In the genomic region with DNA sequence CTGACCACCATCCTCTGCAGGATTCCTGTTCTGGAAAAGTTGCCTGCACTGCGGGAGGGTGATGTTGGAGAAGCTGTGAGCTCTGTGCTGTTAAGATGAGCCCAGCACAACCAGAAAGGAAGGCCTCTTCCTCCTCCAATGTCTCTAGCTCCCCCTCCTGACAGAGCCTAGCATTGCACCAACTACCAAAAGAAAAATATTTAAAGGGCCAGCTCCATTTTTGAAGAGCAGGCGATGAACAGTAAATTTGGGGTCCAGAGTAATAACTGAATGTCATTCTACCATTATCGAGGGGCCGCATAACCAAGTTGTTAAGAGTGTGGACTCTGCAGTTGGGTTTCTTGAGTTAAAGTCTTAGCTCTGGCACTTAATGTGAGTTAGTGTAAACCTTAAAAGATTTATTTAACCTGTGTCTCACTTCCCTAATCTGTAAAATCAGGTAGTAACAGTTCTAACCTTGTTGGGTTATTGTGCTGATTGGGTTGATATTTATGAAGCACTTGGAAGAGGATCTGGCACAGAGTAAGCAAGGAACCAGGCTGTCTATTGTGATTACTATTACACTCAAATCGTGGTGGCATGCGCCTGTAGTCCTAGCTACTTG, we compare ENCODE assay signal across 9 cellular contexts. TPM values are rescaled to one million over a fixed set of nuclear protein-coding genes. Genes with fewer than 3 reads are reported as not detected.
DNase-seq lines count a peak whose midpoint lies in the region; ATAC-seq, FAIRE-seq and TF ChIP-seq lines count a peak whose summit lies in the region.
"Had no signal": no experiment of that assay in that cellular context is flagged by ENCODE, and none has a peak within 500 bp of the region (broad histone marks: within the 10 kb centered on the region; RNA-seq: fewer than 3 reads in every experiment).

No MANE protein-coding gene starts in this region.

- 37% methylated on average over 6 of the region's 6 CpGs for WGBS in hepatocyte (ENCODE audit: low lambda C conversion rate, missing lambda C conversion rate)
- 35 to 38% (median 37%) methylated on average over 6 of the region's 6 CpGs for WGBS in small intestine, 3 donors

- no peaks in the 10 kb centered on the region for H3K9me2 ChIP-seq in GM23338 (ENCODE audit: insufficient read depth)
- no peaks in the 10 kb centered on the region for H3K9me2 ChIP-seq in hepatocyte (replicated peaks; ENCODE audit: insufficient read depth)

- peak; percentile 90 to 96 for TF ChIP-seq CTCF in GM23338 (conservative IDR thresholded peaks at IDR 0.05; ENCODE audit: low read depth in 2 of 2)
- TF ChIP-seq CTCF in ascending aorta (IDR thresholded peaks at IDR 0.05): peak; percentile 74 to 88 (median 77)
- peak; percentile 89 for TF ChIP-seq CTCF in hepatocyte (IDR thresholded peaks at IDR 0.05; ENCODE audit: poor library complexity)

- H3K79me2 ChIP-seq in GM23338 (replicated peaks; ENCODE audit: insufficient read depth) (no peaks in the 10 kb centered on the region), hepatocyte (no peaks in the 10 kb centered on the region)

- H3K4me1 ChIP-seq in GM23338 (ENCODE audit: insufficient read depth): peaks cover 4% of the 10 kb centered on the region; the same call in 1 of the 2 replicates
- H3K4me1 ChIP-seq in ascending aorta: no peaks in the 10 kb centered on the region
- H3K4me1 ChIP-seq in hepatocyte (ENCODE audit: insufficient read depth): no peaks in the 10 kb centered on the region
- H3K4me1 ChIP-seq in small intestine (ENCODE audit: control insufficient read depth in 2 of 2, insufficient read depth in 1 of 2, low read depth in 1 of 2, low read length in 1 of 2): no peaks in the 10 kb centered on the region

- no peak overlapping the region for H3K27ac Mint-ChIP-seq in GM23338

- H4K20me1 ChIP-seq in GM23338 (replicated peaks; ENCODE audit: insufficient read depth) (no peaks in the 10 kb centered on the region; the same call in 1 of the 2 replicates), hepatocyte (ENCODE audit: insufficient read depth, poor library complexity, severe bottlenecking) (no peaks in the 10 kb centered on the region)

- no peak for FAIRE-seq in small intestine (lab: Jason Lieb, UNC)

- H3K27me3 ChIP-seq in GM23338 (ENCODE audit: insufficient read depth) (no peaks in the 10 kb centered on the region), ascending aorta (no peaks in the 10 kb centered on the region), hepatocyte (no peaks in the 10 kb centered on the region), small intestine (ENCODE audit: control insufficient read depth in 2 of 2, insufficient read depth in 2 of 2, low read length in 2 of 2) (no peaks in the 10 kb centered on the region)

- H3K27me3 Mint-ChIP-seq in GM23338 (ENCODE audit: insufficient read depth, low read depth, poor library complexity): peaks cover 2% of the 10 kb centered on the region

- H3K4me3 ChIP-seq in GM23338: no peak overlapping the region
- no peak overlapping the region for H3K4me3 ChIP-seq in ascending aorta
- no peak overlapping the region for H3K4me3 ChIP-seq in hepatocyte
- no peak overlapping the region for H3K4me3 ChIP-seq in small intestine (ENCODE audit: low read depth in 1 of 2, low read length in 2 of 2)

- H3K4me2 ChIP-seq in GM23338 (no peak overlapping the region), hepatocyte (no peak overlapping the region)

- no peak overlapping the region for H2AFZ ChIP-seq in GM23338
- H2AFZ ChIP-seq in hepatocyte: no peak overlapping the region

- no peaks in the 10 kb centered on the region for H3K36me3 Mint-ChIP-seq in GM23338 (ENCODE audit: low read depth)

- DNase-seq in DMS114 treated with DMSO at 0.1 percent for 48 hours (lab: John Stamatoyannopoulos, UW; ENCODE audit: unreplicated experiment): peak; percentile 41
- peak; percentile 90 for DNase-seq in GM23338 (ENCODE audit: low spot score)
- DNase-seq in NCI-H1105 (lab: John Stamatoyannopoulos, UW): peak; percentile 43
- DNase-seq in T-helper 22 cell (ENCODE audit: low read depth): peak; percentile 46
- DNase-seq in ascending aorta (ENCODE audit: low spot score in 2 of 2): peak in 1 of 2 donors; percentile 84
- peak; percentile 85 for DNase-seq in hepatocyte (ENCODE audit: low spot score)
- DNase-seq in small intestine: peak; percentile 74

- no peaks in the 10 kb centered on the region for H3K9me3 Mint-ChIP-seq in GM23338

- H3K36me3 ChIP-seq in GM23338 (ENCODE audit: insufficient read depth) (no peaks in the 10 kb centered on the region), ascending aorta (no peaks in the 10 kb centered on the region), hepatocyte (replicated peaks; ENCODE audit: insufficient read depth, low read depth) (no peaks in the 10 kb centered on the region), small intestine (ENCODE audit: control insufficient read depth in 2 of 2, insufficient read depth in 2 of 2, low read length in 2 of 2) (no peaks in the 10 kb centered on the region)

- H3K27ac ChIP-seq in GM23338 (ENCODE audit: low read depth): no peak overlapping the region
- no peak overlapping the region for H3K27ac ChIP-seq in ascending aorta
- H3K27ac ChIP-seq in hepatocyte: no peak overlapping the region
- no peak overlapping the region for H3K27ac ChIP-seq in small intestine (ENCODE audit: low read depth in 1 of 2, low read length in 1 of 2)

- no peaks in the 10 kb centered on the region for H3F3A ChIP-seq in GM23338 (replicated peaks; ENCODE audit: low read depth)

- intact Hi-C loops in ascending aorta (cut with DNase I): loop anchor here (1.0 to 5.0 kb wide), 3 partner anchors 166 to 316 kb away; no protein-coding TSS in a partner anchor

- ATAC-seq in GM23338 (peak; percentile 96), GM18907 (IDR thresholded peaks at IDR 0.05; ENCODE audit: unreplicated experiment) (no peak)

- H3K9me3 ChIP-seq in ascending aorta: no peaks in the 10 kb centered on the region
- no peaks in the 10 kb centered on the region for H3K9me3 ChIP-seq in hepatocyte (ENCODE audit: low read depth)
- H3K9me3 ChIP-seq in small intestine (ENCODE audit: control insufficient read depth, low read depth): no peaks in the 10 kb centered on the region

- no peak overlapping the region for H3K4me3 Mint-ChIP-seq in GM23338

- peaks cover 12% of the 10 kb centered on the region for H3K4me1 Mint-ChIP-seq in GM23338

TF ChIP-seq in GM23338, 12 proteins besides CTCF, POLR2A, EP300 and RAD21:
- TF ChIP-seq STAT1 (IDR thresholded peaks at IDR 0.05; ENCODE audit: unreplicated experiment): no peak
- no peak for TF ChIP-seq EZH2 (IDR thresholded peaks at IDR 0.05; ENCODE audit: low read depth, unreplicated experiment)
- no peak for TF ChIP-seq NANOG (IDR thresholded peaks at IDR 0.05; ENCODE audit: borderline replicate concordance)
- no peak for TF ChIP-seq CREB1 (CRISPR knock-in tag; IDR thresholded peaks at IDR 0.05; ENCODE audit: low read depth)
- TF ChIP-seq JUNB (IDR thresholded peaks at IDR 0.05; ENCODE audit: unreplicated experiment): no peak

RNA-seq across cellular contexts. Expression of a gene that starts 3.9 kb away (rescaled TPM):
- total RNA-seq in GM23338 (2014; rRNA removed; shearing (Covaris generic)): not detected in 2 replicates
- polyA plus RNA-seq in GM23338 (2016; fragmentation: Nextera tagmentation; extraction: Ambion mirVana) (not detected in 2 replicates), hepatocyte (0.44 TPM in 1 of 2 replicates, not detected in the other), small intestine (not detected)
- total RNA-seq in ascending aorta (not detected), hepatocyte (not detected in 2 replicates)
- total RNA-seq: glomerular endothelial cell had no signal

RNA-seq across cellular contexts. Expression of a gene that starts 28.3 kb away (rescaled TPM):
- not detected in 2 replicates for total RNA-seq in GM23338 (2014; rRNA removed; shearing (Covaris generic))
- not detected in 2 replicates for polyA plus RNA-seq in GM23338 (2016; fragmentation: Nextera tagmentation; extraction: Ambion mirVana)
- not detected for total RNA-seq in ascending aorta
- not detected in 2 replicates for total RNA-seq in hepatocyte
- not detected in 2 replicates for polyA plus RNA-seq in hepatocyte
- polyA plus RNA-seq in small intestine: not detected
- total RNA-seq: glomerular endothelial cell had no signal

RNA-seq across cellular contexts. Expression of a gene that starts 42.6 kb away (rescaled TPM):
- total RNA-seq in GM23338 (2014; rRNA removed; shearing (Covaris generic)): 10.0 and 13.6 TPM in 2 replicates
- polyA plus RNA-seq in GM23338 (2016; fragmentation: Nextera tagmentation; extraction: Ambion mirVana) (2.1 and 2.8 TPM in 2 replicates), hepatocyte (8.2 and 11.1 TPM in 2 replicates), small intestine (1 to 10 TPM; 1.4 to 5.4 (median 1.6) TPM)
- total RNA-seq in ascending aorta (1.5 TPM), hepatocyte (8.8 and 9.4 TPM in 2 replicates)
